27 cellular contexts compared by ENCODE assay signal in the genomic region with DNA sequence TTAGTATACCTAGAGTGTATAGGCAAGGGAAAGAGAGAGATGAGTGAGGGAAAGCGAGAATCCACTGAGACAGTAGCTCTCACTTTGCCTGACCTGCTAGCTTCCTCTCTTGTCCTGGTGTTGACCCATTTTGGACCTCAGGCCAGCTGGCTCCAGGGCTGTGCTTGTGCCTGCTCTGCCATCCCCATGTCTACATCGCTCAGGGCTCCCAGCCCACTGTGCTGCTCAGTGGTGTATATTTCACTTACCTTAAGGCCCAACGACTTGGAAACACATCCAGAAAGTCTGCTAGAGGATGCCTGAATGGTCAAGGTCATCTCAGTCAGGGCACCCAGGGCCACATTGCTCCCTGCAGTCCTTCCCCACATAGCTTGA. TPM values are rescaled to one million over a fixed set of nuclear protein-coding genes. Genes with fewer than 3 reads are reported as not detected.
DNase-seq lines count a peak whose midpoint lies in the region; ATAC-seq, FAIRE-seq and TF ChIP-seq lines count a peak whose summit lies in the region.
"Had no signal": no experiment of that assay in that cellular context is flagged by ENCODE, and none has a peak within 500 bp of the region (broad histone marks: within the 10 kb centered on the region; RNA-seq: fewer than 3 reads in every experiment).

No MANE protein-coding gene starts in this region.

- H3K4me3 ChIP-seq in RWPE2 (ENCODE audit: severe bottlenecking) (no peak overlapping the region), HepG2 (replicated peaks in 1 of 3; ENCODE audit: insufficient read depth in 1 of 3, low read depth in 2 of 3, low read length in 3 of 3) (peak overlapping the region in 2 of 3 experiments; percentile 52 to 63; a peak in 1 of 6 replicates), neuronal stem cell (ENCODE audit: low read length in 2 of 2) (no peak overlapping the region), psoas muscle (no peak overlapping the region), esophagus muscularis mucosa (no peak overlapping the region)
- H3K4me3 ChIP-seq: A549; BLaER1 treated with 17β-estradiol and CSF1 and Interleukin-3, amounts not matched to agents 10 nM and 100 nM; GM12878; GM23338; HAP-1 had no signal

- WGBS in HepG2 (ENCODE audit: low lambda C conversion rate): 64% methylated on average over 3 of the region's 3 CpGs
- no CpG with 5 or more reads among the region's 3 CpGs for WGBS in neuronal stem cell (ENCODE audit: extremely low coverage in 2 of 2, insufficient read length in 2 of 2, insufficient replicate concordance in 1 of 2), 2 donors
- WGBS in psoas muscle, 3 donors: 47 to 61% (median 55%) methylated on average over 3 of the region's 3 CpGs
- WGBS in esophagus muscularis mucosa: 80% methylated on average over 3 of the region's 3 CpGs

- H3K27me3 ChIP-seq in RWPE2 (ENCODE audit: insufficient read depth, poor library complexity, severe bottlenecking): no peaks in the 10 kb centered on the region
- H3K27me3 ChIP-seq in HepG2 (ENCODE audit: control insufficient read depth in 1 of 2, insufficient read depth in 2 of 2, low read length in 2 of 2): no peaks in the 10 kb centered on the region
- no peaks in the 10 kb centered on the region for H3K27me3 ChIP-seq in neuronal stem cell (ENCODE audit: control insufficient read depth in 3 of 3, insufficient read depth in 3 of 3, low read depth in 1 of 3, low read length in 3 of 3)
- no peaks in the 10 kb centered on the region for H3K27me3 ChIP-seq in psoas muscle (ENCODE audit: insufficient read depth in 3 of 3, low read length in 2 of 3)
- H3K27me3 ChIP-seq in esophagus muscularis mucosa: peaks cover 0 to 6% (median 0%) of the 10 kb centered on the region in 4 donors
- H3K27me3 ChIP-seq: BE2C; BLaER1 treated with 17β-estradiol and CSF1 and Interleukin-3, amounts not matched to agents 10 nM and 100 nM had no signal

- TF ChIP-seq CTCF in RWPE2 (IDR thresholded peaks at IDR 0.05; ENCODE audit: poor library complexity, severe bottlenecking) (no peak), HepG2 (CRISPR knock-in tag; IDR thresholded peaks at IDR 0.05) (no peak), psoas muscle (IDR thresholded peaks at IDR 0.05) (no peak), esophagus muscularis mucosa (IDR thresholded peaks at IDR 0.05) (no peak)

- DNase-seq in RWPE2 (ENCODE audit: low spot score) (peak; percentile 25), HepG2 (ENCODE audit: low spot score) (no peak), neuronal stem cell (ENCODE audit: low spot score) (no peak), psoas muscle (peak in 1 of 2 donors; percentile 68), esophagus muscularis mucosa (ENCODE audit: extremely low spot score) (no peak)
- DNase-seq: 8988T; ACHN; AML-193; BE2C; CD4-positive, alpha-beta T cell; CD8-positive, alpha-beta memory T cell; DMS 273 treated with DMSO at 0.1 percent for 48 hours; DMS79; EL; GDM1; HFFc6 had no signal

- CTCF ChIA-PET in HepG2 (lab: Yijun Ruan, JAX; ENCODE audit: low intra/inter-chr PET ratio, low total read pairs): no interaction called here

- H2BK15ac ChIP-seq in neuronal stem cell (ENCODE audit: low read length): no peak overlapping the region

- no peak overlapping the region for H3K9ac ChIP-seq in HepG2 (ENCODE audit: insufficient read depth, low read depth, low read length)
- peak overlapping the region; percentile 39 for H3K9ac ChIP-seq in neuronal stem cell (ENCODE audit: low read depth, low read length, poor library complexity)
- H3K9ac ChIP-seq: BLaER1 treated with 17β-estradiol and CSF1 and Interleukin-3, amounts not matched to agents 10 nM and 100 nM had no signal

- H3K9me3 ChIP-seq in RWPE2 (ENCODE audit: severe bottlenecking): no peaks in the 10 kb centered on the region
- H3K9me3 ChIP-seq in HepG2 (ENCODE audit: low read length): peaks cover 9% of the 10 kb centered on the region; the same call in 1 of the 2 replicates
- H3K9me3 ChIP-seq in neuronal stem cell (replicated peaks in 1 of 2; ENCODE audit: control insufficient read depth in 2 of 2, insufficient read depth in 1 of 2, low read depth in 1 of 2, low read length in 2 of 2): no peaks in the 10 kb centered on the region
- no peaks in the 10 kb centered on the region for H3K9me3 ChIP-seq in psoas muscle
- peaks cover 0 to 11% (median 4%) of the 10 kb centered on the region in 4 donors for H3K9me3 ChIP-seq in esophagus muscularis mucosa
- H3K9me3 ChIP-seq: BE2C, HAP-1 had no signal

- no peak for TF ChIP-seq RAD21 in HepG2 (CRISPR knock-in tag; IDR thresholded peaks at IDR 0.05)

- H3K18ac ChIP-seq in neuronal stem cell (ENCODE audit: low read length): no peak overlapping the region

- H3K4me1 ChIP-seq in RWPE2 (ENCODE audit: insufficient read depth, poor library complexity, severe bottlenecking) (no peaks in the 10 kb centered on the region), HepG2 (ENCODE audit: insufficient read depth, low read length) (peaks cover 69% of the 10 kb centered on the region), neuronal stem cell (ENCODE audit: control insufficient read depth in 2 of 2, insufficient read depth in 1 of 2, low read depth in 1 of 2, low read length in 2 of 2) (no peaks in the 10 kb centered on the region), psoas muscle (no peaks in the 10 kb centered on the region), esophagus muscularis mucosa (no peaks in the 10 kb centered on the region)
- H3K4me1 ChIP-seq: A549, BE2C, HAP-1 had no signal

- peaks cover 2% of the 10 kb centered on the region for H3K79me1 ChIP-seq in neuronal stem cell (ENCODE audit: low read depth, low read length)

- H3K4me2 ChIP-seq in HepG2 (ENCODE audit: low read depth, low read length) (peak overlapping the region; percentile 79), neuronal stem cell (ENCODE audit: insufficient read depth, low read length, poor library complexity, severe bottlenecking) (no peak overlapping the region)
- H3K4me2 ChIP-seq: A549; BLaER1 treated with 17β-estradiol and CSF1 and Interleukin-3, amounts not matched to agents 10 nM and 100 nM; GM23338 had no signal

- H4K20me1 ChIP-seq in HepG2 (ENCODE audit: insufficient read depth, low read length): no peaks in the 10 kb centered on the region
- H4K20me1 ChIP-seq: BLaER1 treated with 17β-estradiol and CSF1 and Interleukin-3, amounts not matched to agents 10 nM and 100 nM had no signal

- no peak overlapping the region for H3K14ac ChIP-seq in neuronal stem cell (ENCODE audit: low read length)

- POLR2A ChIA-PET in HepG2 (lab: Yijun Ruan, JAX): interaction anchor here (1.5 to 4.6 kb wide), 8 partner anchors 10 to 55 kb away, joined by 4 to 51 read pairs (median 30); partner anchors contain the start of genes SERPINA3 and SERPINA5

- H4K91ac ChIP-seq in neuronal stem cell (ENCODE audit: low read depth, low read length, poor library complexity): no peak overlapping the region

- intact Hi-C loops in HepG2 (cut with micrococcal nuclease; ENCODE audit: unreplicated experiment) (loop anchor here (5.0 kb wide), 1 partner anchor 37 kb away; no protein-coding TSS in a partner anchor), psoas muscle (cut with DNase I) (no loop called here), esophagus muscularis mucosa (cut with DNase I) (no loop called here)

- no peak for ATAC-seq in RWPE2 (ENCODE audit: low read depth)
- ATAC-seq in HepG2: no peak
- ATAC-seq in psoas muscle: peak in 3 of 4 donors; percentile 77 to 86 (median 82)
- ATAC-seq in esophagus mucosa: no peak
- no peak for ATAC-seq in GM21423 (IDR thresholded peaks at IDR 0.05; ENCODE audit: unreplicated experiment)
- ATAC-seq: A549, GM12878, GM23338 had no signal

- H3K27ac ChIP-seq in RWPE2 (ENCODE audit: poor library complexity, severe bottlenecking) (no peak overlapping the region), HepG2 (ENCODE audit: extremely low read length, insufficient read depth, low read length) (no peak overlapping the region), neuronal stem cell (replicated peaks; ENCODE audit: low read length) (no peak overlapping the region), psoas muscle (no peak overlapping the region), esophagus muscularis mucosa (replicated peaks in 1 of 4) (no peak overlapping the region)
- H3K27ac ChIP-seq: A549; BLaER1 treated with 17β-estradiol and CSF1 and Interleukin-3, amounts not matched to agents 10 nM and 100 nM had no signal

- BruUV-seq in HepG2 (replicated peaks; lab: Mats Ljungman, UMichigan): no TSS peak

- no peak overlapping the region for H4K8ac ChIP-seq in neuronal stem cell (ENCODE audit: low read depth, low read length)

- H3K36me3 ChIP-seq in RWPE2 (ENCODE audit: low read depth): no peaks in the 10 kb centered on the region
- H3K36me3 ChIP-seq in HepG2 (replicated peaks in 1 of 2; ENCODE audit: control insufficient read depth in 1 of 2, insufficient read depth in 2 of 2, low read length in 2 of 2): no peaks in the 10 kb centered on the region
- H3K36me3 ChIP-seq in neuronal stem cell (replicated peaks in 1 of 2; ENCODE audit: control insufficient read depth in 2 of 2, insufficient read depth in 2 of 2, low read length in 2 of 2): no peaks in the 10 kb centered on the region
- no peaks in the 10 kb centered on the region for H3K36me3 ChIP-seq in psoas muscle (ENCODE audit: insufficient read depth in 1 of 2, low read depth in 1 of 2)
- H3K36me3 ChIP-seq in esophagus muscularis mucosa: no peaks in the 10 kb centered on the region
- H3K36me3 ChIP-seq: BE2C; BLaER1 treated with 17β-estradiol and CSF1 and Interleukin-3, amounts not matched to agents 10 nM and 100 nM; HAP-1 had no signal

- no peak overlapping the region for H2AK5ac ChIP-seq in neuronal stem cell (ENCODE audit: low read depth, low read length)

- H3K23ac ChIP-seq in neuronal stem cell (ENCODE audit: low read depth, low read length, poor library complexity): no peak overlapping the region

- in situ Hi-C loops in HepG2 (cut with HindIII; ENCODE audit: extremely low pct_ligation_motif_present, low pct_unique_long_range_greater_than_20kb): no loop called here

- H2BK5ac ChIP-seq in neuronal stem cell (ENCODE audit: low read length): no peak overlapping the region

- H2AFZ ChIP-seq in HepG2 (ENCODE audit: low read length): no peak overlapping the region
- H2AFZ ChIP-seq in neuronal stem cell (ENCODE audit: low read length): no peak overlapping the region
- H2AFZ ChIP-seq: GM23338 had no signal

- peaks cover 3% of the 10 kb centered on the region for H3K79me2 ChIP-seq in HepG2 (ENCODE audit: insufficient read depth, low read length)

- H2BK12ac ChIP-seq in neuronal stem cell (ENCODE audit: low read length): no peak overlapping the region

- H3K4ac ChIP-seq in neuronal stem cell (ENCODE audit: low read length): no peak overlapping the region

- FAIRE-seq in HepG2 (lab: Jason Lieb, UNC): no peak
- FAIRE-seq: A549, D721Med, GM12878, GM18507, H54 had no signal

- TF ChIP-seq EP300 in HepG2 (IDR thresholded peaks at IDR 0.05; ENCODE audit: low read depth in 2 of 2, low read length in 2 of 2): no peak
- TF ChIP-seq EP300 in HepG2 (CRISPR knock-in tag; IDR thresholded peaks at IDR 0.05; ENCODE audit: borderline replicate concordance): no peak
- TF ChIP-seq EP300 in esophagus muscularis mucosa (IDR thresholded peaks at IDR 0.05): no peak

- TF ChIP-seq POLR2A in HepG2 (IDR thresholded peaks at IDR 0.05; ENCODE audit: insufficient read depth in 1 of 2, low read depth in 2 of 2, low read length in 2 of 2) (no peak), esophagus muscularis mucosa (IDR thresholded peaks at IDR 0.05; ENCODE audit: low read depth) (no peak)

- H2BK120ac ChIP-seq in neuronal stem cell (ENCODE audit: low read depth, low read length): no peak overlapping the region

RNA-seq across cellular contexts. Expression of gene SERPINA4, which starts 1.0 kb away (rescaled TPM):
- 17.2 and 39.1 TPM in 2 replicates for total RNA-seq in HepG2 (2016; rRNA removed; fragmentation: Illumina TruSeq; extraction: Trizol)
- total RNA-seq in HepG2 (2016; cell fraction: cytosol; rRNA removed; fragmentation: Illumina TruSeq; extraction: Trizol; ENCODE audit: low read depth): 5.1 and 5.2 TPM in 2 replicates
- 18.0 and 38.7 TPM in 2 replicates for total RNA-seq in HepG2 (2016; cell fraction: insoluble cytoplasmic fraction; rRNA removed; fragmentation: Illumina TruSeq; extraction: Trizol)
- 9.0 and 10.8 TPM in 2 replicates for total RNA-seq in HepG2 (2016; cell fraction: membrane; rRNA removed; fragmentation: Illumina TruSeq; extraction: Trizol)
- total RNA-seq in HepG2 (2016; cell fraction: nucleus; rRNA removed; fragmentation: Illumina TruSeq; extraction: Trizol): 31.1 and 34.0 TPM in 2 replicates
- polyA plus RNA-seq in HepG2 (2011; rRNA removed): 57.8 and 82.7 TPM in 2 replicates
- polyA plus RNA-seq in HepG2 (2011; cell fraction: cytosol; rRNA removed): 51.9 and 68.1 TPM in 2 replicates
- polyA plus RNA-seq in HepG2 (2011; cell fraction: nucleus; rRNA removed): 26.7 and 38.8 TPM in 2 replicates
- polyA plus RNA-seq in HepG2 (2012): 39.8 and 51.8 TPM in 2 replicates
- 4.5 and 5.5 TPM in 2 replicates for polyA plus RNA-seq in HepG2 (2016; cell fraction: cytosol; fragmentation: Illumina TruSeq; extraction: Trizol; ENCODE audit: low read depth)
- 17.2 and 17.4 TPM in 2 replicates for polyA plus RNA-seq in HepG2 (2016; cell fraction: insoluble cytoplasmic fraction; fragmentation: Illumina TruSeq; extraction: Trizol; ENCODE audit: low read depth)
- polyA plus RNA-seq in HepG2 (2016; cell fraction: membrane; fragmentation: Illumina TruSeq; extraction: Trizol; ENCODE audit: low read depth): 7.7 and 8.0 TPM in 2 replicates
- 48.5 and 50.8 TPM in 2 replicates for polyA plus RNA-seq in HepG2 (2016; cell fraction: nucleus; fragmentation: Illumina TruSeq; extraction: Trizol; ENCODE audit: insufficient read depth, low read depth)
- 48.7 TPM in 1 of 2 replicates, not detected in the other for polyA minus RNA-seq in HepG2 (2011; rRNA and poly(A)+ RNA removed; ENCODE audit: low replicate concordance)
- polyA minus RNA-seq in HepG2 (2011; cell fraction: cytosol; rRNA and poly(A)+ RNA removed): 12.7 and 23.3 TPM in 2 replicates
- 13.5 and 19.5 TPM in 2 replicates for polyA minus RNA-seq in HepG2 (2011; cell fraction: nucleus; rRNA and poly(A)+ RNA removed)
- polyA plus RNA-seq in neuronal stem cell (2013, experiment 1 of 2): not detected
- not detected for polyA plus RNA-seq in neuronal stem cell (2013, experiment 2 of 2)
- total RNA-seq in psoas muscle: not detected
- polyA plus RNA-seq in psoas muscle: not detected
- not detected for total RNA-seq in esophagus mucosa
- not detected for total RNA-seq in esophagus muscularis mucosa
- total RNA-seq: CD4-positive, alpha-beta T cell; CD8-positive, alpha-beta memory T cell; GM23338; HFFc6 had no signal
- polyA plus RNA-seq: CD14-positive monocyte; CD8-positive, alpha-beta memory T cell; GM12878; GM23338 had no signal

RNA-seq across cellular contexts. Expression of gene SERPINA5, which starts 20.9 kb away (rescaled TPM):
- total RNA-seq in HepG2 (2016; rRNA removed; fragmentation: Illumina TruSeq; extraction: Trizol): 237 and 498 TPM in 2 replicates
- 71.6 and 82.2 TPM in 2 replicates for total RNA-seq in HepG2 (2016; cell fraction: cytosol; rRNA removed; fragmentation: Illumina TruSeq; extraction: Trizol; ENCODE audit: low read depth)
- 219 and 507 TPM in 2 replicates for total RNA-seq in HepG2 (2016; cell fraction: insoluble cytoplasmic fraction; rRNA removed; fragmentation: Illumina TruSeq; extraction: Trizol)
- 187 and 205 TPM in 2 replicates for total RNA-seq in HepG2 (2016; cell fraction: membrane; rRNA removed; fragmentation: Illumina TruSeq; extraction: Trizol)
- total RNA-seq in HepG2 (2016; cell fraction: nucleus; rRNA removed; fragmentation: Illumina TruSeq; extraction: Trizol): 372 and 429 TPM in 2 replicates
- polyA plus RNA-seq in HepG2 (2011; rRNA removed): 449 and 569 TPM in 2 replicates
- 331 and 435 TPM in 2 replicates for polyA plus RNA-seq in HepG2 (2011; cell fraction: cytosol; rRNA removed)
- polyA plus RNA-seq in HepG2 (2011; cell fraction: nucleus; rRNA removed): 165 and 220 TPM in 2 replicates
- polyA plus RNA-seq in HepG2 (2012): 423 and 569 TPM in 2 replicates
- polyA plus RNA-seq in HepG2 (2016; cell fraction: cytosol; fragmentation: Illumina TruSeq; extraction: Trizol; ENCODE audit: low read depth): 81.2 and 88.3 TPM in 2 replicates
- polyA plus RNA-seq in HepG2 (2016; cell fraction: insoluble cytoplasmic fraction; fragmentation: Illumina TruSeq; extraction: Trizol; ENCODE audit: low read depth): 241 and 254 TPM in 2 replicates
- polyA plus RNA-seq in HepG2 (2016; cell fraction: membrane; fragmentation: Illumina TruSeq; extraction: Trizol; ENCODE audit: low read depth): 159 and 171 TPM in 2 replicates
- polyA plus RNA-seq in HepG2 (2016; cell fraction: nucleus; fragmentation: Illumina TruSeq; extraction: Trizol; ENCODE audit: insufficient read depth, low read depth): 573 and 590 TPM in 2 replicates
- polyA minus RNA-seq in HepG2 (2011; rRNA and poly(A)+ RNA removed; ENCODE audit: low replicate concordance): 0.30 and 414 TPM in 2 replicates
- polyA minus RNA-seq in HepG2 (2011; cell fraction: cytosol; rRNA and poly(A)+ RNA removed): 176 and 231 TPM in 2 replicates
- polyA minus RNA-seq in HepG2 (2011; cell fraction: nucleus; rRNA and poly(A)+ RNA removed): 87.0 and 105 TPM in 2 replicates
- 2.4 TPM for polyA plus RNA-seq in neuronal stem cell (2013, experiment 1 of 2)
- polyA plus RNA-seq in neuronal stem cell (2013, experiment 2 of 2): 2.5 TPM
- 10 to 100 TPM in 3 of 4 donors, 1 to 10 TPM in 1; 7.2 to 59.7 (median 24.9) TPM for total RNA-seq in psoas muscle
- 100 to 1,000 TPM in 1 of 3 donors, 1 to 10 TPM in 2; 2.6 to 107 (median 4.2) TPM for polyA plus RNA-seq in psoas muscle
- total RNA-seq in esophagus mucosa: 0.28 TPM
- total RNA-seq in esophagus muscularis mucosa: 1 to 10 TPM; 2.1 to 5.1 (median 3.7) TPM
- total RNA-seq: CD4-positive, alpha-beta T cell; CD8-positive, alpha-beta memory T cell; HFFc6 had no signal
- polyA plus RNA-seq: CD14-positive monocyte; CD8-positive, alpha-beta memory T cell; GM12878 had no signal

RNA-seq across cellular contexts. Expression of gene SERPINA12, which starts 51.0 kb away (rescaled TPM):
- total RNA-seq in HepG2 (2016; rRNA removed; fragmentation: Illumina TruSeq; extraction: Trizol) (not detected in 2 replicates), psoas muscle (not detected), esophagus mucosa (not detected), esophagus muscularis mucosa (not detected)
- total RNA-seq in HepG2 (2016; cell fraction: cytosol; rRNA removed; fragmentation: Illumina TruSeq; extraction: Trizol; ENCODE audit: low read depth): not detected in 2 replicates
- not detected in 2 replicates for total RNA-seq in HepG2 (2016; cell fraction: insoluble cytoplasmic fraction; rRNA removed; fragmentation: Illumina TruSeq; extraction: Trizol)
- not detected in 2 replicates for total RNA-seq in HepG2 (2016; cell fraction: membrane; rRNA removed; fragmentation: Illumina TruSeq; extraction: Trizol)
- not detected in 2 replicates for total RNA-seq in HepG2 (2016; cell fraction: nucleus; rRNA removed; fragmentation: Illumina TruSeq; extraction: Trizol)
- polyA plus RNA-seq in HepG2 (2011; rRNA removed) (0.08 TPM in 1 of 2 replicates, not detected in the other), psoas muscle (not detected)
- polyA plus RNA-seq in HepG2 (2011; cell fraction: cytosol; rRNA removed): 0.07 TPM in 1 of 2 replicates, not detected in the other
- not detected in 2 replicates for polyA plus RNA-seq in HepG2 (2011; cell fraction: nucleus; rRNA removed)
- polyA plus RNA-seq in HepG2 (2012): 9.8 and 20.4 TPM in 2 replicates
- polyA plus RNA-seq in HepG2 (2016; cell fraction: cytosol; fragmentation: Illumina TruSeq; extraction: Trizol; ENCODE audit: low read depth): not detected in 2 replicates
- polyA plus RNA-seq in HepG2 (2016; cell fraction: insoluble cytoplasmic fraction; fragmentation: Illumina TruSeq; extraction: Trizol; ENCODE audit: low read depth): 0.11 TPM in 1 of 2 replicates, not detected in the other
- 0.08 TPM in 1 of 2 replicates, not detected in the other for polyA plus RNA-seq in HepG2 (2016; cell fraction: membrane; fragmentation: Illumina TruSeq; extraction: Trizol; ENCODE audit: low read depth)
- polyA plus RNA-seq in HepG2 (2016; cell fraction: nucleus; fragmentation: Illumina TruSeq; extraction: Trizol; ENCODE audit: insufficient read depth, low read depth): not detected in 2 replicates
- polyA minus RNA-seq in HepG2 (2011; rRNA and poly(A)+ RNA removed; ENCODE audit: low replicate concordance): 0.10 TPM in 1 of 2 replicates, not detected in the other
- not detected in 2 replicates for polyA minus RNA-seq in HepG2 (2011; cell fraction: cytosol; rRNA and poly(A)+ RNA removed)
- not detected in 2 replicates for polyA minus RNA-seq in HepG2 (2011; cell fraction: nucleus; rRNA and poly(A)+ RNA removed)
- not detected for polyA plus RNA-seq in neuronal stem cell (2013, experiment 1 of 2)
- not detected for polyA plus RNA-seq in neuronal stem cell (2013, experiment 2 of 2)
- total RNA-seq: CD4-positive, alpha-beta T cell; CD8-positive, alpha-beta memory T cell; GM12878; GM23338; HFFc6 had no signal
- polyA plus RNA-seq: A549; CD14-positive monocyte; CD8-positive, alpha-beta memory T cell; GM12878; GM23338 had no signal

RNA-seq across cellular contexts. Expression of gene SERPINA3, which starts 51.9 kb away (rescaled TPM):
- total RNA-seq in HepG2 (2016; rRNA removed; fragmentation: Illumina TruSeq; extraction: Trizol) (433 and 825 TPM in 2 replicates), psoas muscle (1,000 to 10,000 TPM in 1 of 4 donors, 100 to 1,000 TPM in 1, 10 to 100 TPM in 1, 1 to 10 TPM in 1; 5.5 to 1,141 (median 125) TPM), esophagus mucosa (22.9 TPM), esophagus muscularis mucosa (100 to 1,000 TPM in 3 of 4 donors, 10 to 100 TPM in 1; 71.8 to 284 (median 255) TPM)
- total RNA-seq in HepG2 (2016; cell fraction: cytosol; rRNA removed; fragmentation: Illumina TruSeq; extraction: Trizol; ENCODE audit: low read depth): 141 and 152 TPM in 2 replicates
- total RNA-seq in HepG2 (2016; cell fraction: insoluble cytoplasmic fraction; rRNA removed; fragmentation: Illumina TruSeq; extraction: Trizol): 426 and 840 TPM in 2 replicates
- 232 and 248 TPM in 2 replicates for total RNA-seq in HepG2 (2016; cell fraction: membrane; rRNA removed; fragmentation: Illumina TruSeq; extraction: Trizol)
- total RNA-seq in HepG2 (2016; cell fraction: nucleus; rRNA removed; fragmentation: Illumina TruSeq; extraction: Trizol): 726 and 813 TPM in 2 replicates
- polyA plus RNA-seq in HepG2 (2011; rRNA removed) (2,200 and 3,367 TPM in 2 replicates), psoas muscle (100 to 1,000 TPM in 2 of 3 donors, 10 to 100 TPM in 1; 45.7 to 360 (median 186) TPM)
- polyA plus RNA-seq in HepG2 (2011; cell fraction: cytosol; rRNA removed): 3,577 and 4,656 TPM in 2 replicates
- 1,545 and 2,325 TPM in 2 replicates for polyA plus RNA-seq in HepG2 (2011; cell fraction: nucleus; rRNA removed)
- 306 and 2,041 TPM in 2 replicates for polyA plus RNA-seq in HepG2 (2012)
- polyA plus RNA-seq in HepG2 (2016; cell fraction: cytosol; fragmentation: Illumina TruSeq; extraction: Trizol; ENCODE audit: low read depth): 168 and 171 TPM in 2 replicates
- polyA plus RNA-seq in HepG2 (2016; cell fraction: insoluble cytoplasmic fraction; fragmentation: Illumina TruSeq; extraction: Trizol; ENCODE audit: low read depth): 463 and 467 TPM in 2 replicates
- 216 and 234 TPM in 2 replicates for polyA plus RNA-seq in HepG2 (2016; cell fraction: membrane; fragmentation: Illumina TruSeq; extraction: Trizol; ENCODE audit: low read depth)
- polyA plus RNA-seq in HepG2 (2016; cell fraction: nucleus; fragmentation: Illumina TruSeq; extraction: Trizol; ENCODE audit: insufficient read depth, low read depth): 1,122 and 1,162 TPM in 2 replicates
- polyA minus RNA-seq in HepG2 (2011; rRNA and poly(A)+ RNA removed; ENCODE audit: low replicate concordance): 0.47 and 1,312 TPM in 2 replicates
- polyA minus RNA-seq in HepG2 (2011; cell fraction: cytosol; rRNA and poly(A)+ RNA removed): 680 and 1,323 TPM in 2 replicates
- 461 and 851 TPM in 2 replicates for polyA minus RNA-seq in HepG2 (2011; cell fraction: nucleus; rRNA and poly(A)+ RNA removed)
- 0.04 TPM for polyA plus RNA-seq in neuronal stem cell (2013, experiment 1 of 2)
- polyA plus RNA-seq in neuronal stem cell (2013, experiment 2 of 2): 0.04 TPM
- total RNA-seq: CD4-positive, alpha-beta T cell; CD8-positive, alpha-beta memory T cell; GM23338; HFFc6 had no signal
- polyA plus RNA-seq: CD14-positive monocyte; CD8-positive, alpha-beta memory T cell; GM12878; GM23338 had no signal

Comparison
In these comparisons a context has a peak if more than half of its experiments do, and no peak if none do; other contexts are left out.
1. ATAC-seq: peak in psoas muscle (3 of 4); none in RWPE2 (single experiment), HepG2 (single experiment), esophagus mucosa (single experiment) and GM21423 (single experiment).
2. H3K4me3 ChIP-seq: peak in HepG2 (2 of 3); none in RWPE2 (single experiment), neuronal stem cell (0 of 2), psoas muscle (single experiment) and esophagus muscularis mucosa (0 of 4).